In the genomic region with DNA sequence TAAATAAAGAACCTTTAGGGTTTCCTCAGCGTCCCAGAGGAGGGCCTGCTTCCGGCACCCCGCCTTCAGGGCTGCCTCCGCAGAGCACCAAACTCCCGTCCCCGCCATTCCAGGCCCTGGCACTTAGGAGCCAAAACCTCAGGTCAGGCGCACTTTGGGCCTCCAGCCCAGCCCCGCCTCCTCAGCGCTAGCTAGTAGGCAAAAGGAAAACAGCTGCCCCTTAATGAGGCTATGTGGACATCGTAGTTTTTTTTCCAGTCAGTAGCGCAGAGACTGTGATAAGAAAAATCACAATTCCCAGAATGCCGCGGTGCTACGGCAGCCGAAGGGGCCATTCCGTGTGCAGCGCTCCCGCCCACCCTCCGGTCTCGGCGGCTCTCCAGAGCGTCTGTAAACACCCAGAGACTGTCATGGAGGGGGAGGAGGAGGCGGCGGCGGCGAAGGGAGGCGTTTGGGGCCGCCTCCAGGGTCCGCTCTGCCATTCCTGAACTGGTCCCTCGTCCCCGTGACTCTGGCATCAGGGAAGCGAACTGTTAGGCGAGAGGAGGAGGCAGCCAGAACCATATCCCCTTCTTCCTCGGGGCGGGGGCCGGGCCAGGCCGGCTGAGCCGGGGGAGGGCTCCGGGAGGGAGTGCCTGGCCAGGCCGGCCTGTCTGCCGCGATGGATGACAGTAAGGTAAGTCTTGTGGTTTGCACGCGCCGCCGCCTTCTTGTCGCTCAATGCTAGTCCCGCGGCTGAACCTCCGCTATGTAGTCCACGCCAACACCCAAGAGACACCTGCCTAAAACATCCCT, we compare ENCODE assay signal across 8 cellular contexts. TPM values are rescaled to one million over a fixed set of nuclear protein-coding genes. Genes with fewer than 3 reads are reported as not detected.
A peak's percentile ranks its signal among the peaks of the same experiment; 100 is the strongest.
DNase-seq lines count a peak whose midpoint lies in the region; FAIRE-seq and TF ChIP-seq lines count a peak whose summit lies in the region.

Gene CREBL2 (plus strand): TSS at position 365 of the 795 bp plus-strand sequence. CDS start 297 bp downstream, at position 662.

- DNase-seq in ELR (ENCODE audit: low read depth) (peak; percentile 96), H54 (ENCODE audit: insufficient read length, low spot score) (peak; percentile 79), M059J (ENCODE audit: low read depth) (peak; percentile 96), SIG-M5 (lab: John Stamatoyannopoulos, UW) (peak; percentile 32), foreskin fibroblast (peak; percentile 93 to 98), neural crest cell (ENCODE audit: low read depth, low spot score) (peak; percentile 79)
- DNase-seq in activated gamma-delta T cell treated with anti-CD3 and anti-CD28 coated beads, Interleukin-2, amount 50 U/mL, for 16 hours (ENCODE audit: low read depth): peak; percentile 72

- H3K4me1 Mint-ChIP-seq in neural crest cell: peaks cover 36% of the 10 kb centered on the region

- no peaks in the 10 kb centered on the region for H3K36me3 ChIP-seq in stomach smooth muscle (ENCODE audit: control insufficient read depth in 2 of 2, insufficient read depth in 2 of 2, low read length in 2 of 2)

- no peaks in the 10 kb centered on the region for H3K9me3 Mint-ChIP-seq in neural crest cell

- no peaks in the 10 kb centered on the region for H3K27me3 Mint-ChIP-seq in neural crest cell (ENCODE audit: low read depth)

- FAIRE-seq in H54 (lab: Jason Lieb, UNC): peak; percentile 93

- H3K9me3 ChIP-seq in stomach smooth muscle (ENCODE audit: control insufficient read depth in 2 of 2, low read length in 2 of 2): no peaks in the 10 kb centered on the region

- H3K27me3 ChIP-seq in stomach smooth muscle (ENCODE audit: control insufficient read depth in 1 of 2, insufficient read depth in 2 of 2, low read length in 2 of 2): no peaks in the 10 kb centered on the region

- peak within 1 kb of the TSS; percentile 89 for H3K4me3 Mint-ChIP-seq in neural crest cell

- peaks cover 9% of the 10 kb centered on the region for H3K4me1 ChIP-seq in stomach smooth muscle (ENCODE audit: control insufficient read depth, insufficient read depth, low read length)

- H3K9ac ChIP-seq in stomach smooth muscle (ENCODE audit: low read length in 2 of 2): peak within 1 kb of the TSS; percentile 82 to 87

- H3K4me3 ChIP-seq in foreskin fibroblast (ENCODE audit: low read depth in 1 of 2, low read length in 2 of 2) (peak within 1 kb of the TSS; percentile 79 to 84), stomach smooth muscle (ENCODE audit: low read length in 2 of 2) (peak within 1 kb of the TSS; percentile 68 to 87)

- peak within 1 kb of the TSS; percentile 93 for H3K27ac ChIP-seq in stomach smooth muscle (ENCODE audit: low read length)

- peak within 1 kb of the TSS; percentile 92 for H3K27ac Mint-ChIP-seq in neural crest cell (ENCODE audit: unreplicated experiment)

- no peak for TF ChIP-seq CTCF in foreskin fibroblast (IDR thresholded peaks at IDR 0.05; ENCODE audit: low read depth, low read length)
- TF ChIP-seq CTCF in neural crest cell (conservative IDR thresholded peaks at IDR 0.05): no peak

- H3K36me3 Mint-ChIP-seq in neural crest cell (ENCODE audit: low read depth): peaks cover 5% of the 10 kb centered on the region

- TF ChIP-seq POLR2A in H54 (IDR thresholded peaks at IDR 0.05; ENCODE audit: low read depth, low read length): peak; percentile 41

RNA-seq across cellular contexts. Expression of gene CREBL2, which starts in this region (rescaled TPM):
- total RNA-seq in M059J (2014; rRNA removed; shearing (Covaris generic)): 22.9 and 37.3 TPM in 2 replicates
- 11.4 and 13.2 TPM in 2 replicates for total RNA-seq in neural crest cell

Comparison
In these comparisons a context has a peak if more than half of its experiments do, and no peak if none do; other contexts are left out.
1. Peak in every context shown above with its lines: DNase-seq, H3K4me3 ChIP-seq and H3K27ac ChIP-seq.
2. DNase-seq: peak in every context shown above with its lines; median percentile 96 in ELR; 96 in M059J; 96 in foreskin fibroblast; 79 in H54; 79 in neural crest cell; 72 in activated gamma-delta T cell treated with anti-CD3 and anti-CD28 coated beads, Interleukin-2, amount 50 U/mL, for 16 hours; 32 in SIG-M5.